Comparison of ENCODE assay signal across 10 cellular contexts in genomic region chrX:103330601-103331397, GRCh38. TPM values are rescaled to one million over a fixed set of nuclear protein-coding genes. Genes with fewer than 3 reads are reported as not detected.
DNase-seq lines count a peak whose midpoint lies in the region; FAIRE-seq and TF ChIP-seq lines count a peak whose summit lies in the region.
"Had no signal": no experiment of that assay in that cellular context is flagged by ENCODE, and none has a peak within 500 bp of the region (broad histone marks: within the 10 kb centered on the region; RNA-seq: fewer than 3 reads in every experiment).

No MANE protein-coding gene starts in this region.

- H3K27ac ChIP-seq in ectodermal cell (ENCODE audit: insufficient read depth, low read depth, low read length, poor library complexity, severe bottlenecking) = peak overlapping the region; percentile 16

- H3K36me3 ChIP-seq in ectodermal cell (ENCODE audit: control insufficient read depth, insufficient read depth, low read length) = no peaks in the 10 kb centered on the region

- no peaks in the 10 kb centered on the region for H3K4me1 ChIP-seq in ectodermal cell (ENCODE audit: control insufficient read depth, insufficient read depth, low read length)

- FAIRE-seq in D721Med (lab: Jason Lieb, UNC) = no peak

- no peak for TF ChIP-seq CTCF in D721Med (IDR thresholded peaks at IDR 0.05; ENCODE audit: insufficient read depth, missing control alignments)

- 9 to 13% methylated on average over 22 to 23 of the region's 23 CpGs for WGBS in ectodermal cell, 2 experiments

- H3K27me3 ChIP-seq in ectodermal cell (ENCODE audit: control insufficient read depth, insufficient read depth, low read length, poor library complexity, severe bottlenecking) = no peaks in the 10 kb centered on the region

- peak; percentile 66 for DNase-seq in NCI-H2227 (lab: John Stamatoyannopoulos, UW; ENCODE audit: unreplicated experiment)
- peak; percentile 8 for DNase-seq in medulla oblongata (ENCODE audit: extremely low spot score)
- peak; percentile 24 for DNase-seq in superior temporal gyrus (ENCODE audit: extremely low spot score)
- no peak for DNase-seq in CD1c-positive myeloid dendritic cell (ENCODE audit: extremely low spot score)
- no peak for DNase-seq in stimulated activated CD4-positive, alpha-beta T cell treated with anti-CD3 and anti-CD28 coated beads, Interleukin-2, amount 100 ng/mL, for 48 hours
- no peak for DNase-seq in D721Med (ENCODE audit: insufficient read length, low spot score)
- no peak for DNase-seq in NCI-H1048 (lab: John Stamatoyannopoulos, UW)
- DNase-seq: activated effector memory CD4-positive, alpha-beta T cell treated with anti-CD3 and anti-CD28 coated beads, Interleukin-2, amount 50 U/mL, for 16 hours; NCI-H2171 treated with DMSO at 0.1 percent for 48 hours had no signal

- peak overlapping the region; percentile 39 for H3K4me3 ChIP-seq in ectodermal cell (ENCODE audit: insufficient read depth, low read depth, low read length)

- no peaks in the 10 kb centered on the region for H3K9me3 ChIP-seq in ectodermal cell (ENCODE audit: control insufficient read depth, low read length)

RNA-seq across cellular contexts. Expression of gene TCEAL7, which starts 0.8 kb away (rescaled TPM):
- 26.7 TPM for polyA plus RNA-seq in ectodermal cell (2013, experiment 1 of 4)
- 25.1 TPM for polyA plus RNA-seq in ectodermal cell (2013, experiment 2 of 4)
- 25.4 TPM for polyA plus RNA-seq in ectodermal cell (2013, experiment 3 of 4)
- polyA plus RNA-seq in ectodermal cell (2013, experiment 4 of 4) = 28.1 TPM

RNA-seq across cellular contexts. Expression of gene BEX2, which starts 20.0 kb away (rescaled TPM):
- polyA plus RNA-seq in ectodermal cell (2013, experiment 1 of 4) = 30.4 TPM
- 30.2 TPM for polyA plus RNA-seq in ectodermal cell (2013, experiment 2 of 4)
- 26.4 TPM for polyA plus RNA-seq in ectodermal cell (2013, experiment 3 of 4)
- 30.1 TPM for polyA plus RNA-seq in ectodermal cell (2013, experiment 4 of 4)

RNA-seq across cellular contexts. Expression of gene TCEAL9, which starts 25.5 kb away (rescaled TPM):
- polyA plus RNA-seq in ectodermal cell (2013, experiment 1 of 4) = 74.3 TPM
- polyA plus RNA-seq in ectodermal cell (2013, experiment 2 of 4) = 79.7 TPM
- polyA plus RNA-seq in ectodermal cell (2013, experiment 3 of 4) = 70.6 TPM
- polyA plus RNA-seq in ectodermal cell (2013, experiment 4 of 4) = 73.1 TPM

RNA-seq across cellular contexts. Expression of gene BEX3, which starts 45.5 kb away (rescaled TPM):
- 401 TPM for polyA plus RNA-seq in ectodermal cell (2013, experiment 1 of 4)
- 381 TPM for polyA plus RNA-seq in ectodermal cell (2013, experiment 2 of 4)
- polyA plus RNA-seq in ectodermal cell (2013, experiment 3 of 4) = 349 TPM
- polyA plus RNA-seq in ectodermal cell (2013, experiment 4 of 4) = 395 TPM

RNA-seq across cellular contexts. Expression of gene TCEAL5, which starts 54.2 kb away (rescaled TPM):
- polyA plus RNA-seq in ectodermal cell (2013, experiment 1 of 4) = not detected
- polyA plus RNA-seq in ectodermal cell (2013, experiment 2 of 4) = 0.16 TPM
- polyA plus RNA-seq in ectodermal cell (2013, experiment 3 of 4) = not detected
- not detected for polyA plus RNA-seq in ectodermal cell (2013, experiment 4 of 4)

Comparison
In these comparisons a context has a peak if more than half of its experiments do, and no peak if none do; other contexts are left out.
1. DNase-seq: peak in NCI-H2227 (single experiment), medulla oblongata (single experiment) and superior temporal gyrus (single experiment); none in CD1c-positive myeloid dendritic cell (single experiment), stimulated activated CD4-positive, alpha-beta T cell treated with anti-CD3 and anti-CD28 coated beads, Interleukin-2, amount 100 ng/mL, for 48 hours (0 of 2), D721Med (single experiment) and NCI-H1048 (single experiment).